In genomic region chr7:143621175-143621574, GRCh38 we compare ENCODE assay signal across 10 cellular contexts. TPM values are rescaled to one million over a fixed set of nuclear protein-coding genes. Genes with fewer than 3 reads are reported as not detected.
A peak's percentile ranks its signal among the peaks of the same experiment; 100 is the strongest.
DNase-seq lines count a peak whose midpoint lies in the region; ATAC-seq and TF ChIP-seq lines count a peak whose summit lies in the region.
"Not testable (repeated sequence)": the region's sequence is repeated elsewhere in the genome, so short reads cannot be mapped to it uniquely, and the experiment has no call there.
"Had no signal": no experiment of that assay in that cellular context is flagged by ENCODE, and none has a peak within 500 bp of the region (broad histone marks: within the 10 kb centered on the region; RNA-seq: fewer than 3 reads in every experiment).

No MANE protein-coding gene starts in this region.

- not testable (repeated sequence) for H3K36me3 ChIP-seq in lower lobe of right lung; aorta (ENCODE audit: control insufficient read depth in 1 of 2, insufficient read depth in 2 of 2, low read length in 1 of 2)

- not testable (repeated sequence) for DNase-seq in activated T-cell treated with anti-CD3 and anti-CD28 coated beads, Interleukin-2, amount 50 U/mL, for 72 hours; lower lobe of right lung; aorta

- intact Hi-C loops in lower lobe of right lung (cut with DNase I); aorta (cut with DNase I): not testable (repeated sequence)

- H3K4me1 ChIP-seq in lower lobe of right lung; aorta (ENCODE audit: control insufficient read depth in 1 of 2, insufficient read depth in 2 of 2, low read length in 2 of 2): not testable (repeated sequence)

- not testable (repeated sequence) for H3K27ac ChIP-seq in lower lobe of right lung; aorta (ENCODE audit: low read depth in 1 of 2, low read length in 2 of 2)

- not testable (repeated sequence) for H3K4me3 Mint-ChIP-seq in activated T-cell treated with anti-CD3 and anti-CD28 coated beads, Interleukin-2, amount 50 U/mL, for 72 hours

- H3K9me3 ChIP-seq in lower lobe of right lung; aorta (ENCODE audit: control insufficient read depth, low read length): not testable (repeated sequence)

- not testable (repeated sequence) for H3K4me3 ChIP-seq in lower lobe of right lung; aorta (ENCODE audit: low read length in 2 of 2)

- H3K27ac Mint-ChIP-seq in activated T-cell treated with anti-CD3 and anti-CD28 coated beads, Interleukin-2, amount 50 U/mL, for 72 hours: not testable (repeated sequence)

- not testable (repeated sequence) for H3K27me3 ChIP-seq in lower lobe of right lung (ENCODE audit: low read depth); aorta (ENCODE audit: control insufficient read depth in 1 of 2, insufficient read depth in 2 of 2, low read length in 1 of 2)

- TF ChIP-seq CTCF in lower lobe of right lung (IDR thresholded peaks at IDR 0.05): not testable (repeated sequence)

- not testable (repeated sequence) for H3K27me3 Mint-ChIP-seq in activated T-cell treated with anti-CD3 and anti-CD28 coated beads, Interleukin-2, amount 50 U/mL, for 72 hours (ENCODE audit: low read depth)

- not testable (repeated sequence) for H3K9me3 Mint-ChIP-seq in activated T-cell treated with anti-CD3 and anti-CD28 coated beads, Interleukin-2, amount 50 U/mL, for 72 hours

- peak; percentile 38 for ATAC-seq in GM18861 (IDR thresholded peaks at IDR 0.05; ENCODE audit: unreplicated experiment)
- ATAC-seq in GM19467 (IDR thresholded peaks at IDR 0.05; ENCODE audit: unreplicated experiment): peak; percentile 35
- peak; percentile 38 for ATAC-seq in HG02571 (IDR thresholded peaks at IDR 0.05; ENCODE audit: unreplicated experiment)
- peak; percentile 27 for ATAC-seq in HG03060 (IDR thresholded peaks at IDR 0.05; ENCODE audit: low read depth, unreplicated experiment)
- peak; percentile 38 for ATAC-seq in HG03520 (IDR thresholded peaks at IDR 0.05; ENCODE audit: unreplicated experiment)
- ATAC-seq in activated T-cell treated with anti-CD3 and anti-CD28 coated beads, Interleukin-2, amount 50 U/mL, for 72 hours (replicated peaks in 1 of 2): peak; percentile 62 to 63
- peak; percentile 25 to 48 for ATAC-seq in lower lobe of right lung
- ATAC-seq in aorta (ENCODE audit: low FRiP score): peak; percentile 24

- WGBS in aorta, 2 donors: no CpG with 5 or more reads among the region's 16 CpGs

- H3K4me1 Mint-ChIP-seq in activated T-cell treated with anti-CD3 and anti-CD28 coated beads, Interleukin-2, amount 50 U/mL, for 72 hours (ENCODE audit: low read depth): not testable (repeated sequence)

- H3K36me3 Mint-ChIP-seq in activated T-cell treated with anti-CD3 and anti-CD28 coated beads, Interleukin-2, amount 50 U/mL, for 72 hours (ENCODE audit: insufficient read depth in 2 of 2): not testable (repeated sequence)

RNA-seq across cellular contexts. Expression of gene TCAF2, which starts 0.4 kb away (rescaled TPM):
- 10 to 100 TPM; 36.5 to 44.7 TPM for total RNA-seq in activated T-cell treated with anti-CD3 and anti-CD28 coated beads, Interleukin-2, amount 50 U/mL, for 72 hours
- 6.2 TPM for total RNA-seq in lower lobe of right lung
- total RNA-seq in aorta: 1 to 10 TPM; 3.6 to 6.3 TPM
- polyA plus RNA-seq in aorta: 1 to 10 TPM in 1 of 2 donors, under 1 TPM in 1; 0.50 to 1.9 TPM

RNA-seq across cellular contexts. Expression of gene CTAGE15, which starts 49.6 kb away (rescaled TPM):
- total RNA-seq in activated T-cell treated with anti-CD3 and anti-CD28 coated beads, Interleukin-2, amount 50 U/mL, for 72 hours: under 1 TPM in 1 of 2 donors, not detected in 1; 0.58 TPM
- 0.95 TPM for total RNA-seq in lower lobe of right lung
- total RNA-seq in aorta: under 1 TPM in 1 of 2 donors, not detected in 1; 0.99 TPM
- polyA plus RNA-seq in aorta: not detected
- total RNA-seq: right atrium auricular region, SJCRH30 had no signal
